In genomic region chr2:11745613-11746375, GRCh38 we compare ENCODE assay signal across 8 cellular contexts. TPM values are rescaled to one million over a fixed set of nuclear protein-coding genes. Genes with fewer than 3 reads are reported as not detected.
A peak's percentile ranks its signal among the peaks of the same experiment; 100 is the strongest.
DNase-seq lines count a peak whose midpoint lies in the region; ATAC-seq and TF ChIP-seq lines count a peak whose summit lies in the region.

No MANE protein-coding gene starts in this region.

- TF ChIP-seq CTCF in fibroblast of pulmonary artery (IDR thresholded peaks at IDR 0.05; ENCODE audit: low read length, missing control alignments) (no peak), gastrocnemius medialis (IDR thresholded peaks at IDR 0.05 in 4 of 5, conservative IDR thresholded peaks at IDR 0.05 in 1 of 5) (no peak)

- H3K36me3 ChIP-seq in H7 (replicated peaks; ENCODE audit: control insufficient read depth, insufficient read depth, low read length) (no peaks in the 10 kb centered on the region), gastrocnemius medialis (no peaks in the 10 kb centered on the region)

- peak overlapping the region; percentile 94 for H3K4me3 Mint-ChIP-seq in T-helper 17 cell

- intact Hi-C loops in gastrocnemius medialis (cut with DNase I; ENCODE audit: low total_unique reads): loop anchor here (1.0 to 10.0 kb wide), 2 partner anchors 57 to 281 kb away; partner anchors contain the start of gene E2F6
- intact Hi-C loops in left colon (cut with DNase I, micrococcal nuclease): no loop called here

- no peak for DNase-seq in H7
- no peak for DNase-seq in T-helper 17 cell
- no peak for DNase-seq in fibroblast of pulmonary artery (ENCODE audit: low read depth)
- DNase-seq in gastrocnemius medialis: no peak
- no peak for DNase-seq in NCI-H446 treated with DMSO at 0.1 percent for 48 hours (lab: John Stamatoyannopoulos, UW)
- no peak for DNase-seq in left colon
- no peak for DNase-seq in germinal center (ENCODE audit: low spot score)

- in situ Hi-C loops in gastrocnemius medialis (cut with MboI; ENCODE audit: low sequenced_read_pairs in 4 of 4): loop anchor here in 1 of 4 donors (10.0 kb wide), 1 partner anchor 51 kb away; no protein-coding TSS in a partner anchor

- H3K27ac ChIP-seq in gastrocnemius medialis: peak overlapping the region; percentile 92 to 95 (median 94)

- ATAC-seq in T-helper 17 cell (no peak), gastrocnemius medialis (no peak), GM18870 (IDR thresholded peaks at IDR 0.05; ENCODE audit: unreplicated experiment) (no peak), left colon (no peak)

- TF ChIP-seq POLR2A in gastrocnemius medialis (IDR thresholded peaks at IDR 0.05): no peak

- peaks cover 55% of the 10 kb centered on the region for H3K4me1 Mint-ChIP-seq in T-helper 17 cell

- H3K27me3 ChIP-seq in H7 (ENCODE audit: control insufficient read depth, insufficient read depth, low read length) (no peaks in the 10 kb centered on the region), gastrocnemius medialis (no peaks in the 10 kb centered on the region)

- H3K9me3 ChIP-seq in T-helper 17 cell (ENCODE audit: control insufficient read depth, low read length, poor library complexity, severe bottlenecking): no peaks in the 10 kb centered on the region
- H3K9me3 ChIP-seq in gastrocnemius medialis: no peaks in the 10 kb centered on the region

- no peaks in the 10 kb centered on the region for H3K27me3 Mint-ChIP-seq in T-helper 17 cell

- peak overlapping the region; percentile 88 for H3K27ac Mint-ChIP-seq in T-helper 17 cell

- peak overlapping the region; percentile 26; the same call in 1 of the 2 replicates for H3K4me3 ChIP-seq in H7 (ENCODE audit: insufficient read depth, low read depth, low read length)
- H3K4me3 ChIP-seq in fibroblast of pulmonary artery (replicated peaks; ENCODE audit: low read depth, low read length): peak overlapping the region; percentile 29
- peak overlapping the region; percentile 59 to 92 (median 80) for H3K4me3 ChIP-seq in gastrocnemius medialis

- no peaks in the 10 kb centered on the region for H3K36me3 Mint-ChIP-seq in T-helper 17 cell (ENCODE audit: low read depth)

- peaks cover 42 to 64% of the 10 kb centered on the region in 2 donors for H3K4me1 ChIP-seq in gastrocnemius medialis

RNA-seq across cellular contexts. Expression of gene LPIN1, which starts 0.6 kb away (rescaled TPM):
- total RNA-seq in H7 (2014; rRNA removed; shearing (Covaris generic)): 11.5 and 15.0 TPM in 2 replicates
- total RNA-seq in T-helper 17 cell: 10 to 100 TPM; 86.7 to 99.8 TPM
- total RNA-seq in gastrocnemius medialis: 100 to 1,000 TPM; 292 to 606 (median 472) TPM
- total RNA-seq in left colon: 10 to 100 TPM; 24.4 to 34.9 TPM

Comparison
In these comparisons a context has a peak if more than half of its experiments do, and no peak if none do; other contexts are left out.
1. H3K4me3 ChIP-seq: peak in every context shown above with its lines; median percentile 80 in gastrocnemius medialis; 29 in fibroblast of pulmonary artery; 26 in H7.